ENCODE assay signal across 22 cellular contexts in the genomic region with DNA sequence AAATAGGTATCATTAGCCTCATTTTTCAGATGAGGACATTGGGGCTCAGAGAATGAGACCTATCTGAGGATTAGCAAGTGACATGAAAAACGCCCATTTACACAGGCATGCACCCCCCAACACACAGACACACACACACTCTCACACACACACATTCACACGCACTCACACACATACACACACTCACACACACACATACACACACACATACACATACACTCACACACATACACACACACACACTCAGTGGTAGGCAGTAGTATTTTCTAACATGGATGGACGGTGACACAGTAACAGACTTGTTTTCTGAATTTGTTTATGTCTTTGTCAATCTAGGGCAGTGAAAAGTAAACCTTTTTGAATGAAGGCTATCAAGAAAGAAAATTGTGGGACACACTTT. TPM values are rescaled to one million over a fixed set of nuclear protein-coding genes. Genes with fewer than 3 reads are reported as not detected.
"Had no signal": no experiment of that assay in that cellular context is flagged by ENCODE, and none has a peak within 500 bp of the region (broad histone marks: within the 10 kb centered on the region; RNA-seq: fewer than 3 reads in every experiment).

No MANE protein-coding gene starts in this region.

- H3K27ac ChIP-seq: left ventricle myocardium inferior, ovary, right atrium auricular region, spleen, suprapubic skin, thoracic aorta, tibial artery, upper lobe of right lung had no signal

- H3K4me3 ChIP-seq: left ventricle myocardium inferior, lung, mucosa of descending colon, ovary, right atrium auricular region, spleen, suprapubic skin, thoracic aorta, tibial artery, upper lobe of right lung had no signal

- H3K36me3 ChIP-seq: left ventricle myocardium inferior, ovary, right atrium auricular region, spleen, suprapubic skin, thoracic aorta, tibial artery, upper lobe of right lung had no signal

- DNase-seq: hypothalamus; islet precursor cell; left ventricle myocardium inferior; midbrain; mucosa of descending colon; naive thymus-derived CD4-positive, alpha-beta T cell; ovary; small intestine; spleen; stimulated activated CD4-positive, alpha-beta T cell treated with anti-CD3 and anti-CD28 coated beads, Interleukin-4, amount 100 ng/mL, for 24 hours; stimulated activated naive CD4-positive, alpha-beta T cell; tibial artery; trophoblast cell; upper lobe of right lung had no signal

- H3K27me3 ChIP-seq: ovary, right atrium auricular region, suprapubic skin, tibial artery, upper lobe of right lung had no signal

- H3K4me1 ChIP-seq: spleen, upper lobe of right lung had no signal

- H3K9me3 ChIP-seq: left ventricle myocardium inferior, mucosa of descending colon, ovary, right atrium auricular region, spleen, suprapubic skin, thoracic aorta, tibial artery, upper lobe of right lung had no signal

- ATAC-seq: mucosa of descending colon; naive thymus-derived CD4-positive, alpha-beta T cell; natural killer cell treated with Interleukin-12 subunit alpha and Interleukin-12 subunit beta and Interleukin-15 and Interleukin-18, amount 100 ng/mL, for 72 hours; sciatic nerve; stimulated activated effector memory CD8-positive, alpha-beta T cell treated with anti-CD3 and anti-CD28 coated beads, Interleukin-12 subunit alpha, Interleukin-12 subunit beta, amount 100 ng/mL, for 72 hours; upper lobe of right lung had no signal

- FAIRE-seq: small intestine, urothelium cell line had no signal

RNA-seq across cellular contexts. Expression of gene DGKI, which starts 21.3 kb away (rescaled TPM):
- polyA plus RNA-seq: naive thymus-derived CD4-positive, alpha-beta T cell had no signal
